22 cellular contexts compared by ENCODE assay signal in genomic region chr6:7442467-7442866, GRCh38. TPM values are rescaled to one million over a fixed set of nuclear protein-coding genes. Genes with fewer than 3 reads are reported as not detected.
DNase-seq lines count a peak whose midpoint lies in the region; ATAC-seq and TF ChIP-seq lines count a peak whose summit lies in the region.
"Had no signal": no experiment of that assay in that cellular context is flagged by ENCODE, and none has a peak within 500 bp of the region (broad histone marks: within the 10 kb centered on the region; RNA-seq: fewer than 3 reads in every experiment).

No MANE protein-coding gene starts in this region.

- intact Hi-C loops in Caco-2 (cut with micrococcal nuclease; ENCODE audit: unreplicated experiment): no loop called here

- ATAC-seq in GM21529 (IDR thresholded peaks at IDR 0.05; ENCODE audit: unreplicated experiment) (peak; percentile 57), GM19351 (IDR thresholded peaks at IDR 0.05; ENCODE audit: unreplicated experiment) (no peak)
- ATAC-seq: CD8-positive, alpha-beta T cell had no signal

- H3K79me2 ChIP-seq in OCI-LY3 (ENCODE audit: low read length): no peaks in the 10 kb centered on the region

- H4K20me1 ChIP-seq in OCI-LY3 (ENCODE audit: insufficient read depth, low read length): no peaks in the 10 kb centered on the region
- H4K20me1 ChIP-seq: BLaER1 treated with 17β-estradiol and CSF1 and Interleukin-3, amounts not matched to agents 10 nM and 100 nM had no signal

- DNase-seq in Caco-2: no peak
- DNase-seq in GM12865 (ENCODE audit: low read depth): peak; percentile 2
- no peak for DNase-seq in pons (ENCODE audit: low spot score)
- DNase-seq in activated CD4-positive, alpha-beta T cell treated with anti-CD3 and anti-CD28 coated beads for 4 hours: no peak
- DNase-seq in NCI-H1694 (lab: John Stamatoyannopoulos, UW): no peak
- DNase-seq: 8988T; ACHN; CD4-positive, alpha-beta T cell; CD8-positive, alpha-beta T cell; DMS 273 treated with DMSO at 0.1 percent for 48 hours; DMS153; DMS53; DMS79; DND-41; EL; GDM1 had no signal

- no peaks in the 10 kb centered on the region for H3K9me3 Mint-ChIP-seq in Caco-2 (ENCODE audit: unreplicated experiment)
- H3K9me3 Mint-ChIP-seq: CD4-positive, alpha-beta T cell; CD8-positive, alpha-beta T cell had no signal

- H3K4me3 ChIP-seq in Caco-2 (ENCODE audit: low read depth, low read length) (no peak overlapping the region), GM12865 (ENCODE audit: low read depth, low read length) (no peak overlapping the region), OCI-LY3 (ENCODE audit: low read length) (no peak overlapping the region)
- H3K4me3 ChIP-seq: BLaER1 treated with 17β-estradiol and CSF1 and Interleukin-3, amounts not matched to agents 10 nM and 100 nM had no signal

- no peaks in the 10 kb centered on the region for H3K27me3 ChIP-seq in Caco-2 (replicated peaks; ENCODE audit: control insufficient read depth, insufficient read depth, low read length)
- no peaks in the 10 kb centered on the region for H3K27me3 ChIP-seq in OCI-LY3 (ENCODE audit: low read depth, low read length)
- H3K27me3 ChIP-seq: BLaER1 treated with 17β-estradiol and CSF1 and Interleukin-3, amounts not matched to agents 10 nM and 100 nM had no signal

- H2AFZ ChIP-seq in OCI-LY3 (ENCODE audit: low read depth, low read length): no peak overlapping the region

- H3K4me1 ChIP-seq in Caco-2 (0 out of 2 replicates have a peak, but pooled peaks cover 3% of the 10 kb centered on the region), OCI-LY3 (ENCODE audit: low read length) (peaks cover 21% of the 10 kb centered on the region)

- CTCF ChIA-PET in Caco-2 (lab: Charles Lee): no interaction called here

- H3K4me3 Mint-ChIP-seq in Caco-2 (ENCODE audit: unreplicated experiment): no peak overlapping the region
- H3K4me3 Mint-ChIP-seq: B cell; CD4-positive, alpha-beta T cell; CD8-positive, alpha-beta T cell had no signal

- H3K4me2 ChIP-seq in OCI-LY3 (ENCODE audit: low read length): 0 out of 2 replicates have a peak overlapping the region, but pooled peaks have one; percentile 22
- H3K4me2 ChIP-seq: BLaER1 treated with 17β-estradiol and CSF1 and Interleukin-3, amounts not matched to agents 10 nM and 100 nM had no signal

- H3K27ac Mint-ChIP-seq in Caco-2 (ENCODE audit: unreplicated experiment): peak overlapping the region; percentile 33
- H3K27ac Mint-ChIP-seq: B cell; CD4-positive, alpha-beta T cell; CD8-positive, alpha-beta T cell had no signal

- POLR2A ChIA-PET in Caco-2 (lab: Charles Lee): no interaction called here

- no TSS peak for BruUV-seq in Caco-2 (replicated peaks; lab: Mats Ljungman, UMichigan)

- no peak overlapping the region for H3K9ac ChIP-seq in OCI-LY3 (ENCODE audit: low read length)
- H3K9ac ChIP-seq: BLaER1 treated with 17β-estradiol and CSF1 and Interleukin-3, amounts not matched to agents 10 nM and 100 nM had no signal

- no peaks in the 10 kb centered on the region for H3K36me3 ChIP-seq in Caco-2 (ENCODE audit: control insufficient read depth, insufficient read depth, low read length)
- H3K36me3 ChIP-seq in OCI-LY3 (replicated peaks; ENCODE audit: low read depth, low read length): no peaks in the 10 kb centered on the region
- H3K36me3 ChIP-seq: BLaER1 treated with 17β-estradiol and CSF1 and Interleukin-3, amounts not matched to agents 10 nM and 100 nM had no signal

- TF ChIP-seq CTCF in Caco-2 (IDR thresholded peaks at IDR 0.05; ENCODE audit: insufficient read depth in 1 of 2, low read depth in 1 of 2, low read length in 1 of 2, severe bottlenecking in 1 of 2, unreplicated experiment in 1 of 2): no peak
- no peak for TF ChIP-seq CTCF in GM12865 (IDR thresholded peaks at IDR 0.05; ENCODE audit: insufficient read depth, low read depth, low read length, missing control alignments)
- TF ChIP-seq CTCF in OCI-LY3 (IDR thresholded peaks at IDR 0.05; ENCODE audit: low read depth, low read length): no peak

- no peaks in the 10 kb centered on the region for H3K9me3 ChIP-seq in Caco-2
- H3K9me3 ChIP-seq in OCI-LY3 (ENCODE audit: insufficient read depth, low read length): no peaks in the 10 kb centered on the region

- no peaks in the 10 kb centered on the region for H3K36me3 Mint-ChIP-seq in Caco-2 (ENCODE audit: insufficient read depth, unreplicated experiment)
- H3K36me3 Mint-ChIP-seq: CD8-positive, alpha-beta T cell had no signal

- H3K27me3 Mint-ChIP-seq in Caco-2 (ENCODE audit: insufficient read depth, unreplicated experiment): no peaks in the 10 kb centered on the region

- H3K4me1 Mint-ChIP-seq in Caco-2 (ENCODE audit: low read depth, unreplicated experiment): peaks cover 21% of the 10 kb centered on the region

- H3K27ac ChIP-seq in OCI-LY3 (ENCODE audit: low read length): no peak overlapping the region
- H3K27ac ChIP-seq: BLaER1 treated with 17β-estradiol and CSF1 and Interleukin-3, amounts not matched to agents 10 nM and 100 nM; C4-2B had no signal

RNA-seq across cellular contexts. Expression of gene RIOK1, which starts 52.9 kb away (rescaled TPM):
- total RNA-seq in Caco-2 (2022): 34.2 and 36.1 TPM in 2 replicates

RNA-seq across cellular contexts. Expression of gene CAGE1, which starts 52.9 kb away (rescaled TPM):
- 0.26 and 0.59 TPM in 2 replicates for total RNA-seq in Caco-2 (2022)
